10 cellular contexts compared by ENCODE assay signal in the genomic region with DNA sequence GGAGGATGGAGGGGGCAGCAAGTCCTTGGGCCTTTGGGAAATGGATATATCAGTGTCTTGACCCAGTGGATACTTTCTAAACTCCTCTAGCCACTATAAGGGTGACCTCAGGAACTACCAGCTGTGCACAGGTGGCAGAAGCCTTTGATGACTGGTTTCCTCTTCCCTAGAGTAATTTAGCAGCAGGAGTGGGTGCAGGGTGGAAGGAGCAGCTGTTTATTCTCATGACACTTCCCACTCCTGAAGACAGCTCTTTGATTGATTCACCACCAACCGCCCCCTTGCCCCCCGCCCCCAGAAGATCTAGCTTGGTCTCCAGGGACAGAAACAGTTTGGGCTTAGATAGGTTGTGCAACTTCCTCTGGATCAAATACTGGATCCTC.
DNase-seq lines count a peak whose midpoint lies in the region; ATAC-seq and TF ChIP-seq lines count a peak whose summit lies in the region.
"Had no signal": no experiment of that assay in that cellular context is flagged by ENCODE, and none has a peak within 500 bp of the region (broad histone marks: within the 10 kb centered on the region; RNA-seq: fewer than 3 reads in every experiment).

No MANE protein-coding gene starts in this region.

- ATAC-seq in stimulated activated naive CD8-positive, alpha-beta T cell treated with anti-CD3 and anti-CD28 coated beads, Interleukin-15, amount 100 ng/mL, for 72 hours: peak; percentile 35
- ATAC-seq in SK-N-SH treated with all-trans-retinoic acid at 6 μM for 48 hours: no peak

- H3K36me3 ChIP-seq in Loucy (ENCODE audit: insufficient read depth, low read length) (no peaks in the 10 kb centered on the region), osteoblast (ENCODE audit: insufficient read depth, low read length) (no peaks in the 10 kb centered on the region)
- H3K36me3 ChIP-seq: cardiac muscle cell, prostate gland had no signal

- H2AFZ ChIP-seq in Loucy (ENCODE audit: low read length) (peak overlapping the region; percentile 69), osteoblast (ENCODE audit: low read length) (no peak overlapping the region)

- TF ChIP-seq CTCF in Loucy (conservative IDR thresholded peaks at IDR 0.05; ENCODE audit: low read length) (no peak), osteoblast (IDR thresholded peaks at IDR 0.05; ENCODE audit: extremely low read depth, low read depth, low read length) (no peak)

- H3K9me3 Mint-ChIP-seq in activated naive CD4-positive, alpha-beta T cell treated with anti-CD3 and anti-CD28 coated beads, Interleukin-2, amount 10 ng/mL, durations not matched to agents 7 days and 5 days: no peaks in the 10 kb centered on the region
- H3K9me3 Mint-ChIP-seq in activated naive CD8-positive, alpha-beta T cell (ENCODE audit: low read depth): peaks cover under 1% of the 10 kb centered on the region
- H3K9me3 Mint-ChIP-seq in stimulated activated naive CD8-positive, alpha-beta T cell treated with anti-CD3 and anti-CD28 coated beads, Interleukin-15, amount 100 ng/mL, for 72 hours: no peaks in the 10 kb centered on the region

- H3K79me2 ChIP-seq in Loucy (ENCODE audit: insufficient read depth, low read length) (no peaks in the 10 kb centered on the region), osteoblast (ENCODE audit: insufficient read depth, low read length) (no peaks in the 10 kb centered on the region)

- H3K4me1 ChIP-seq in Loucy (ENCODE audit: insufficient read depth, low read length, poor library complexity, severe bottlenecking): peaks cover 18% of the 10 kb centered on the region
- no peaks in the 10 kb centered on the region for H3K4me1 ChIP-seq in osteoblast (ENCODE audit: insufficient read depth, low read length)
- H3K4me1 ChIP-seq: prostate gland had no signal

- no peaks in the 10 kb centered on the region for H3K9me3 ChIP-seq in Loucy (ENCODE audit: insufficient read depth, low read depth, low read length)
- H3K9me3 ChIP-seq in osteoblast (ENCODE audit: low read depth, low read length): no peaks in the 10 kb centered on the region
- H3K9me3 ChIP-seq: prostate gland had no signal

- H3K9ac ChIP-seq in Loucy (ENCODE audit: low read depth, low read length, poor library complexity, severe bottlenecking): peak overlapping the region; percentile 60

- H3K4me3 Mint-ChIP-seq in activated naive CD4-positive, alpha-beta T cell treated with anti-CD3 and anti-CD28 coated beads, Interleukin-2, amount 10 ng/mL, durations not matched to agents 7 days and 5 days: peak overlapping the region; percentile 60
- H3K4me3 Mint-ChIP-seq in activated naive CD8-positive, alpha-beta T cell: no peak overlapping the region
- H3K4me3 Mint-ChIP-seq in stimulated activated naive CD8-positive, alpha-beta T cell treated with anti-CD3 and anti-CD28 coated beads, Interleukin-15, amount 100 ng/mL, for 72 hours: peak overlapping the region; percentile 57 to 69

- H3K4me3 ChIP-seq in Loucy (ENCODE audit: low read length, poor library complexity, severe bottlenecking): peak overlapping the region; percentile 71
- H3K4me3 ChIP-seq in osteoblast (ENCODE audit: insufficient read depth, low read length): no peak overlapping the region
- H3K4me3 ChIP-seq: cardiac muscle cell, prostate gland had no signal

- H3K4me1 Mint-ChIP-seq in activated naive CD4-positive, alpha-beta T cell treated with anti-CD3 and anti-CD28 coated beads, Interleukin-2, amount 10 ng/mL, durations not matched to agents 7 days and 5 days: peaks cover 26% of the 10 kb centered on the region
- peaks cover 18% of the 10 kb centered on the region for H3K4me1 Mint-ChIP-seq in activated naive CD8-positive, alpha-beta T cell (ENCODE audit: low read depth)
- H3K4me1 Mint-ChIP-seq in stimulated activated naive CD8-positive, alpha-beta T cell treated with anti-CD3 and anti-CD28 coated beads, Interleukin-15, amount 100 ng/mL, for 72 hours: peaks cover 10% of the 10 kb centered on the region

- no peak for DNase-seq in activated naive CD4-positive, alpha-beta T cell treated with anti-CD3 and anti-CD28 coated beads, Interleukin-2, amount 10 ng/mL, durations not matched to agents 7 days and 5 days
- DNase-seq in activated naive CD4-positive, alpha-beta T cell (lab: John Stamatoyannopoulos, UW): no peak
- no peak for DNase-seq in stimulated activated naive CD8-positive, alpha-beta T cell treated with anti-CD3 and anti-CD28 coated beads, Interleukin-15, amount 100 ng/mL, for 72 hours
- DNase-seq in NCI-H2227 (lab: John Stamatoyannopoulos, UW; ENCODE audit: unreplicated experiment) (no peak), osteoblast (ENCODE audit: insufficient read length, low spot score, missing footprints) (no peak)

- H3K27me3 Mint-ChIP-seq in activated naive CD4-positive, alpha-beta T cell treated with anti-CD3 and anti-CD28 coated beads, Interleukin-2, amount 10 ng/mL, durations not matched to agents 7 days and 5 days: no peaks in the 10 kb centered on the region
- no peaks in the 10 kb centered on the region for H3K27me3 Mint-ChIP-seq in activated naive CD8-positive, alpha-beta T cell
- H3K27me3 Mint-ChIP-seq in stimulated activated naive CD8-positive, alpha-beta T cell treated with anti-CD3 and anti-CD28 coated beads, Interleukin-15, amount 100 ng/mL, for 72 hours: no peaks in the 10 kb centered on the region

- no peak overlapping the region for H3K27ac ChIP-seq in osteoblast (ENCODE audit: low read depth, low read length)
- H3K27ac ChIP-seq: prostate gland had no signal

- H3K36me3 Mint-ChIP-seq in activated naive CD4-positive, alpha-beta T cell treated with anti-CD3 and anti-CD28 coated beads, Interleukin-2, amount 10 ng/mL, durations not matched to agents 7 days and 5 days: no peaks in the 10 kb centered on the region
- no peaks in the 10 kb centered on the region for H3K36me3 Mint-ChIP-seq in activated naive CD8-positive, alpha-beta T cell

- H4K20me1 ChIP-seq in Loucy (ENCODE audit: insufficient read depth, low read length, poor library complexity, severe bottlenecking): no peaks in the 10 kb centered on the region
- no peaks in the 10 kb centered on the region for H4K20me1 ChIP-seq in osteoblast (ENCODE audit: insufficient read depth, low read length)

- CTCF ChIA-PET in activated naive CD4-positive, alpha-beta T cell treated with anti-CD3 and anti-CD28 coated beads, Interleukin-2, amount 10 ng/mL, durations not matched to agents 7 days and 5 days (lab: Charles Lee): interaction anchor here (0.7 to 2.8 kb wide), 7 partner anchors 12 to 473 kb away, joined by 3 to 20 read pairs (median 4); no protein-coding TSS in a partner anchor

- H3K4me2 ChIP-seq in Loucy (ENCODE audit: low read depth, low read length, poor library complexity, severe bottlenecking) (peak overlapping the region; percentile 85), osteoblast (ENCODE audit: insufficient read depth, low read length) (no peak overlapping the region)

- H3K9me2 ChIP-seq in Loucy (replicated peaks; ENCODE audit: low read depth, low read length): no peaks in the 10 kb centered on the region

- H3K27ac Mint-ChIP-seq in activated naive CD4-positive, alpha-beta T cell treated with anti-CD3 and anti-CD28 coated beads, Interleukin-2, amount 10 ng/mL, durations not matched to agents 7 days and 5 days: peak overlapping the region; percentile 87
- peak overlapping the region; percentile 88 for H3K27ac Mint-ChIP-seq in activated naive CD8-positive, alpha-beta T cell
- H3K27ac Mint-ChIP-seq in stimulated activated naive CD8-positive, alpha-beta T cell treated with anti-CD3 and anti-CD28 coated beads, Interleukin-15, amount 100 ng/mL, for 72 hours: peak overlapping the region; percentile 95

- no peaks in the 10 kb centered on the region for H3F3A ChIP-seq in Loucy (ENCODE audit: low read depth)

- no peaks in the 10 kb centered on the region for H3K27me3 ChIP-seq in Loucy (ENCODE audit: insufficient read depth, low read length, poor library complexity, severe bottlenecking)
- no peaks in the 10 kb centered on the region for H3K27me3 ChIP-seq in osteoblast (ENCODE audit: insufficient read depth, low read length)
- H3K27me3 ChIP-seq: cardiac muscle cell had no signal

TF ChIP-seq in SK-N-SH treated with all-trans-retinoic acid at 6 μM for 48 hours, 23 proteins besides CTCF, POLR2A, EP300 and RAD21:
- TF ChIP-seq, protein P1, sequence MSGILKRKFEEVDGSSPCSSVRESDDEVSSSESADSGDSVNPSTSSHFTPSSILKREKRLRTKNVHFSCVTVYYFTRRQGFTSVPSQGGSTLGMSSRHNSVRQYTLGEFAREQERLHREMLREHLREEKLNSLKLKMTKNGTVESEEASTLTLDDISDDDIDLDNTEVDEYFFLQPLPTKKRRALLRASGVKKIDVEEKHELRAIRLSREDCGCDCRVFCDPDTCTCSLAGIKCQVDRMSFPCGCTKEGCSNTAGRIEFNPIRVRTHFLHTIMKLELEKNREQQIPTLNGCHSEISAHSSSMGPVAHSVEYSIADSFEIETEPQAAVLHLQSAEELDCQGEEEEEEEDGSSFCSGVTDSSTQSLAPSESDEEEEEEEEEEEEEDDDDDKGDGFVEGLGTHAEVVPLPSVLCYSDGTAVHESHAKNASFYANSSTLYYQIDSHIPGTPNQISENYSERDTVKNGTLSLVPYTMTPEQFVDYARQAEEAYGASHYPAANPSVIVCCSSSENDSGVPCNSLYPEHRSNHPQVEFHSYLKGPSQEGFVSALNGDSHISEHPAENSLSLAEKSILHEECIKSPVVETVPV (CRISPR knock-in tag; IDR thresholded peaks at IDR 0.05): no peak
- TF ChIP-seq ISL1 (CRISPR knock-in tag; IDR thresholded peaks at IDR 0.05) (no peak), ZNF70 (CRISPR knock-in tag; IDR thresholded peaks at IDR 0.05) (no peak), TOX (CRISPR knock-in tag; IDR thresholded peaks at IDR 0.05; ENCODE audit: borderline replicate concordance) (no peak), ZNF8 (CRISPR knock-in tag; IDR thresholded peaks at IDR 0.05) (no peak), PPARA (CRISPR knock-in tag; IDR thresholded peaks at IDR 0.05; ENCODE audit: borderline replicate concordance) (no peak), RARB (CRISPR knock-in tag; IDR thresholded peaks at IDR 0.05) (no peak)
- TF ChIP-seq, protein P2, sequence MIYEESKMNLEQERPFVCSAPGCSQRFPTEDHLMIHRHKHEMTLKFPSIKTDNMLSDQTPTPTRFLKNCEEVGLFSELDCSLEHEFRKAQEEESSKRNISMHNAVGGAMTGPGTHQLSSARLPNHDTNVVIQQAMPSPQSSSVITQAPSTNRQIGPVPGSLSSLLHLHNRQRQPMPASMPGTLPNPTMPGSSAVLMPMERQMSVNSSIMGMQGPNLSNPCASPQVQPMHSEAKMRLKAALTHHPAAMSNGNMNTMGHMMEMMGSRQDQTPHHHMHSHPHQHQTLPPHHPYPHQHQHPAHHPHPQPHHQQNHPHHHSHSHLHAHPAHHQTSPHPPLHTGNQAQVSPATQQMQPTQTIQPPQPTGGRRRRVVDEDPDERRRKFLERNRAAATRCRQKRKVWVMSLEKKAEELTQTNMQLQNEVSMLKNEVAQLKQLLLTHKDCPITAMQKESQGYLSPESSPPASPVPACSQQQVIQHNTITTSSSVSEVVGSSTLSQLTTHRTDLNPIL (CRISPR knock-in tag; IDR thresholded peaks at IDR 0.05; ENCODE audit: low read depth): no peak
